9 cellular contexts compared by ENCODE assay signal in genomic region chr19:8576273-8576993, GRCh38.
DNase-seq lines count a peak whose midpoint lies in the region; ATAC-seq and TF ChIP-seq lines count a peak whose summit lies in the region.
"Had no signal": no experiment of that assay in that cellular context is flagged by ENCODE, and none has a peak within 500 bp of the region (broad histone marks: within the 10 kb centered on the region; RNA-seq: fewer than 3 reads in every experiment).

No MANE protein-coding gene starts in this region.

- H3K27ac Mint-ChIP-seq in activated naive CD4-positive, alpha-beta T cell treated with anti-CD3 and anti-CD28 coated beads, Interleukin-2, amount 10 ng/mL, durations not matched to agents 7 days and 5 days: peak overlapping the region; percentile 93

- H3K9me3 ChIP-seq in muscle layer of duodenum (ENCODE audit: control insufficient read depth in 1 of 2, low read length in 2 of 2): no peaks in the 10 kb centered on the region

- no peaks in the 10 kb centered on the region for H3K36me3 ChIP-seq in muscle layer of duodenum (ENCODE audit: control insufficient read depth in 1 of 2, insufficient read depth in 2 of 2, low read length in 2 of 2)

- H3K27ac ChIP-seq in muscle layer of duodenum (ENCODE audit: low read length): peak overlapping the region; percentile 25

- peaks cover 0 to 13% of the 10 kb centered on the region in 2 donors for H3K4me1 ChIP-seq in muscle layer of duodenum (ENCODE audit: control insufficient read depth in 1 of 2, insufficient read depth in 2 of 2, low read length in 2 of 2)

- no peaks in the 10 kb centered on the region for H3K27me3 ChIP-seq in muscle layer of duodenum (ENCODE audit: low read depth, low read length)

- H3K9me3 Mint-ChIP-seq in activated naive CD4-positive, alpha-beta T cell treated with anti-CD3 and anti-CD28 coated beads, Interleukin-2, amount 10 ng/mL, durations not matched to agents 7 days and 5 days: peaks cover 5% of the 10 kb centered on the region

- TF ChIP-seq CTCF in NB4 (IDR thresholded peaks at IDR 0.05; ENCODE audit: low read depth, low read length): peak; percentile 5

- peaks cover 49% of the 10 kb centered on the region for H3K36me3 Mint-ChIP-seq in activated naive CD4-positive, alpha-beta T cell treated with anti-CD3 and anti-CD28 coated beads, Interleukin-2, amount 10 ng/mL, durations not matched to agents 7 days and 5 days

- DNase-seq in CD1c-positive myeloid dendritic cell (ENCODE audit: extremely low spot score) (peak; percentile 79), NB4 (ENCODE audit: low read depth) (peak; percentile 100), NCI-H748 (lab: John Stamatoyannopoulos, UW; ENCODE audit: unreplicated experiment) (no peak), NCI-H128 (lab: John Stamatoyannopoulos, UW; ENCODE audit: unreplicated experiment) (no peak)
- DNase-seq in activated naive CD4-positive, alpha-beta T cell treated with anti-CD3 and anti-CD28 coated beads, Interleukin-2, amount 10 ng/mL, durations not matched to agents 7 days and 5 days: peak; percentile 33
- DNase-seq: NCI-H2029 treated with DMSO at 0.1 percent for 48 hours had no signal

- CTCF ChIA-PET in activated naive CD4-positive, alpha-beta T cell treated with anti-CD3 and anti-CD28 coated beads, Interleukin-2, amount 10 ng/mL, durations not matched to agents 7 days and 5 days (lab: Charles Lee): interaction anchor here (0.9 to 6.4 kb wide), 8 partner anchors 10 to 223 kb away, joined by 3 to 50 read pairs (median 8); partner anchors contain the start of genes MARCHF2 and ZNF414

- H3K4me3 ChIP-seq in NB4 (ENCODE audit: low read depth, low read length): peak overlapping the region; percentile 80
- peak overlapping the region; percentile 42 to 60 for H3K4me3 ChIP-seq in muscle layer of duodenum (ENCODE audit: low read depth in 1 of 2, low read length in 2 of 2)

- TF ChIP-seq POLR2A in NB4 (IDR thresholded peaks at IDR 0.05; ENCODE audit: extremely low read depth, insufficient read length): peak; percentile 50

- peak overlapping the region; percentile 98 for H3K4me3 Mint-ChIP-seq in activated naive CD4-positive, alpha-beta T cell treated with anti-CD3 and anti-CD28 coated beads, Interleukin-2, amount 10 ng/mL, durations not matched to agents 7 days and 5 days

- peaks cover 7% of the 10 kb centered on the region for H3K27me3 Mint-ChIP-seq in activated naive CD4-positive, alpha-beta T cell treated with anti-CD3 and anti-CD28 coated beads, Interleukin-2, amount 10 ng/mL, durations not matched to agents 7 days and 5 days

- ATAC-seq in HG03565 (IDR thresholded peaks at IDR 0.05; ENCODE audit: unreplicated experiment): no peak
- no peak for ATAC-seq in HG03280 (IDR thresholded peaks at IDR 0.05; ENCODE audit: unreplicated experiment)

- H3K4me1 Mint-ChIP-seq in activated naive CD4-positive, alpha-beta T cell treated with anti-CD3 and anti-CD28 coated beads, Interleukin-2, amount 10 ng/mL, durations not matched to agents 7 days and 5 days: peaks cover 88% of the 10 kb centered on the region

Comparison
In these comparisons a context has a peak if more than half of its experiments do, and no peak if none do; other contexts are left out.
1. DNase-seq: peak in CD1c-positive myeloid dendritic cell (single experiment), NB4 (single experiment) and activated naive CD4-positive, alpha-beta T cell treated with anti-CD3 and anti-CD28 coated beads, Interleukin-2, amount 10 ng/mL, durations not matched to agents 7 days and 5 days (single experiment); none in NCI-H748 (single experiment) and NCI-H128 (single experiment).